In genomic region chr7:12555695-12556094, GRCh38 we compare ENCODE assay signal across 2 cellular contexts. TPM values are rescaled to one million over a fixed set of nuclear protein-coding genes. Genes with fewer than 3 reads are reported as not detected.
"Had no signal": no experiment of that assay in that cellular context is flagged by ENCODE, and none has a peak within 500 bp of the region (broad histone marks: within the 10 kb centered on the region; RNA-seq: fewer than 3 reads in every experiment).

No MANE protein-coding gene starts in this region.

RNA-seq across cellular contexts. Expression of gene SCIN, which starts 14.8 kb away (rescaled TPM):
- total RNA-seq: activated T-helper 1 cell treated with anti-CD3 and anti-CD28 coated beads, Interleukin-12 subunit alpha, Interleukin-12 subunit beta, Interleukin-2, Interleukin-4 antibody, amounts not matched to agents 30 ng/mL and 10 ng/mL and 1 ng/mL, durations not matched to agents 14 hours and 24 hours and 36 hours; OCI-LY7 had no signal
